In the genomic region with DNA sequence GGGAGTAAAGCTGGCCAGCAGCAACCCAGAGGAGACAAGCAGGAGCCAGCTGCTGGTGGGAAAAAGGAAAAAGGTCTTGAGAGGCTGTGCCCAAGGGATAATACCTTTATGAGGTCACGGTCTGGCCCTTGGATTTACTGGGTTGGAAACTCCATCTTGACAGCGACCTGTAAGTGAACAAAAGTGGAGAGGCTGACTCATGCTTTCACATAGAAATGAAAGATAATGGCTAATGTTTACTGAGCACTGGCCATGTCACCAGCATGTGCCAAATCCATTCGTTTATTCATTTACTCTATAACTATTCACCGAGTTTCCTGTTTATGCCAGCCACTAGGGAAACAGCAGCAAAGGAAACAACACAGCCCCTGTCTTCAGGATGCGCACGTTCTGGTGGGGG, we compare ENCODE assay signal across 1 cellular context.
TF ChIP-seq lines count a peak whose summit lies in the region.

No MANE protein-coding gene starts in this region.

TF ChIP-seq in WTC11, 78 proteins besides CTCF, POLR2A, EP300 and RAD21 (continued from another document):
- TF ChIP-seq NR3C1 (CRISPR knock-in tag; conservative IDR thresholded peaks at IDR 0.05; ENCODE audit: low read depth) (no peak), OVOL2 (CRISPR knock-in tag; IDR thresholded peaks at IDR 0.05; ENCODE audit: borderline replicate concordance) (no peak), CREM (CRISPR knock-in tag; IDR thresholded peaks at IDR 0.05) (no peak), PRDM15 (CRISPR knock-in tag; IDR thresholded peaks at IDR 0.05) (no peak), ZNF232 (CRISPR knock-in tag; IDR thresholded peaks at IDR 0.05) (no peak), NFE2L1 (CRISPR knock-in tag; IDR thresholded peaks at IDR 0.05) (no peak), EMX1 (CRISPR knock-in tag; IDR thresholded peaks at IDR 0.05) (no peak), ZNF121 (CRISPR knock-in tag; IDR thresholded peaks at IDR 0.05) (no peak)
